29 cellular contexts compared by ENCODE assay signal in genomic region chr2:56460508-56460907, GRCh38.
"Had no signal": no experiment of that assay in that cellular context is flagged by ENCODE, and none has a peak within 500 bp of the region (broad histone marks: within the 10 kb centered on the region; RNA-seq: fewer than 3 reads in every experiment).

No MANE protein-coding gene starts in this region.

- ATAC-seq: stimulated activated effector memory CD8-positive, alpha-beta T cell treated with anti-CD3 and anti-CD28 coated beads, Interleukin-12 subunit alpha, Interleukin-12 subunit beta, amount 100 ng/mL, for 72 hours; stimulated activated memory B cell treated with anti-CD40 and anti-IgM and Interleukin-4, amounts not matched to agents 10 μg/mL and 1 μg/mL and 100 μg/mL, for 72 hours; stimulated activated naive B cell treated with anti-CD40 and anti-IgM and Interleukin-4, amounts not matched to agents 10 μg/mL and 1 μg/mL and 100 μg/mL, for 72 hours; stimulated activated naive CD8-positive, alpha-beta T cell treated with anti-CD3 and anti-CD28 coated beads, Interleukin-15, amount 100 ng/mL, for 72 hours; stimulated activated naive CD8-positive, alpha-beta T cell treated with anti-CD3 and anti-CD28 coated beads, Interleukin-15, Interleukin-2, amounts not matched to agents 100 U/mL and 50 U/mL, for 24 hours; upper lobe of right lung had no signal

- H3K4me3 Mint-ChIP-seq: stimulated activated effector memory CD8-positive, alpha-beta T cell treated with anti-CD3 and anti-CD28 coated beads, Interleukin-12 subunit alpha, Interleukin-12 subunit beta, amount 100 ng/mL, for 72 hours; stimulated activated memory B cell treated with anti-CD40 and anti-IgM and Interleukin-4, amounts not matched to agents 10 μg/mL and 1 μg/mL and 100 μg/mL, for 72 hours; stimulated activated naive B cell treated with anti-CD40 and anti-IgM and Interleukin-4, amounts not matched to agents 10 μg/mL and 1 μg/mL and 100 μg/mL, for 72 hours; stimulated activated naive CD8-positive, alpha-beta T cell treated with anti-CD3 and anti-CD28 coated beads, Interleukin-15, amount 100 ng/mL, for 72 hours; stimulated activated naive CD8-positive, alpha-beta T cell treated with anti-CD3 and anti-CD28 coated beads, Interleukin-15, Interleukin-2, amounts not matched to agents 100 ng/mL and 50 ng/mL, for 24 hours; type B pancreatic cell had no signal

- H3K27ac ChIP-seq: stomach, suprapubic skin, testis, thoracic aorta, thyroid gland, tibial artery, tibial nerve, transverse colon, upper lobe of left lung, upper lobe of right lung, uterus, vagina had no signal

- H3K27ac Mint-ChIP-seq: stimulated activated effector memory CD8-positive, alpha-beta T cell treated with anti-CD3 and anti-CD28 coated beads, Interleukin-12 subunit alpha, Interleukin-12 subunit beta, amount 100 ng/mL, for 72 hours; stimulated activated memory B cell treated with anti-CD40 and anti-IgM and Interleukin-4, amounts not matched to agents 10 μg/mL and 1 μg/mL and 100 μg/mL, for 72 hours; stimulated activated naive B cell treated with anti-CD40 and anti-IgM and Interleukin-4, amounts not matched to agents 10 μg/mL and 1 μg/mL and 100 μg/mL, for 72 hours; stimulated activated naive CD8-positive, alpha-beta T cell treated with anti-CD3 and anti-CD28 coated beads, Interleukin-15, amount 100 ng/mL, for 72 hours; stimulated activated naive CD8-positive, alpha-beta T cell treated with anti-CD3 and anti-CD28 coated beads, Interleukin-15, Interleukin-2, amounts not matched to agents 100 ng/mL and 50 ng/mL, for 24 hours; type B pancreatic cell had no signal

- H3K4me1 ChIP-seq: stomach, suprapubic skin, testis, tibial nerve, transverse colon, upper lobe of left lung, upper lobe of right lung, uterus, vagina had no signal

- H3K36me3 Mint-ChIP-seq: stimulated activated effector memory CD8-positive, alpha-beta T cell treated with anti-CD3 and anti-CD28 coated beads, Interleukin-12 subunit alpha, Interleukin-12 subunit beta, amount 100 ng/mL, for 72 hours; stimulated activated memory B cell treated with anti-CD40 and anti-IgM and Interleukin-4, amounts not matched to agents 10 μg/mL and 1 μg/mL and 100 μg/mL, for 72 hours; stimulated activated naive B cell treated with anti-CD40 and anti-IgM and Interleukin-4, amounts not matched to agents 10 μg/mL and 1 μg/mL and 100 μg/mL, for 72 hours; type B pancreatic cell had no signal

- H3K9me3 ChIP-seq: suprapubic skin, testis, thoracic aorta, thyroid gland, tibial artery, transverse colon, upper lobe of left lung, upper lobe of right lung, uterus, vagina had no signal

- H3K4me1 Mint-ChIP-seq: stimulated activated effector memory CD8-positive, alpha-beta T cell treated with anti-CD3 and anti-CD28 coated beads, Interleukin-12 subunit alpha, Interleukin-12 subunit beta, amount 100 ng/mL, for 72 hours; stimulated activated memory B cell treated with anti-CD40 and anti-IgM and Interleukin-4, amounts not matched to agents 10 μg/mL and 1 μg/mL and 100 μg/mL, for 72 hours; stimulated activated naive B cell treated with anti-CD40 and anti-IgM and Interleukin-4, amounts not matched to agents 10 μg/mL and 1 μg/mL and 100 μg/mL, for 72 hours; stimulated activated naive CD8-positive, alpha-beta T cell treated with anti-CD3 and anti-CD28 coated beads, Interleukin-15, amount 100 ng/mL, for 72 hours had no signal

- FAIRE-seq: urothelium cell line had no signal

- H3K27me3 Mint-ChIP-seq: stimulated activated memory B cell treated with anti-CD40 and anti-IgM and Interleukin-4, amounts not matched to agents 10 μg/mL and 1 μg/mL and 100 μg/mL, for 72 hours; stimulated activated naive B cell treated with anti-CD40 and anti-IgM and Interleukin-4, amounts not matched to agents 10 μg/mL and 1 μg/mL and 100 μg/mL, for 72 hours; stimulated activated naive CD8-positive, alpha-beta T cell treated with anti-CD3 and anti-CD28 coated beads, Interleukin-15, amount 100 ng/mL, for 72 hours; stimulated activated naive CD8-positive, alpha-beta T cell treated with anti-CD3 and anti-CD28 coated beads, Interleukin-15, Interleukin-2, amounts not matched to agents 100 ng/mL and 50 ng/mL, for 24 hours had no signal

- DNase-seq: stimulated activated CD4-positive, alpha-beta T cell treated with anti-CD3 and anti-CD28 coated beads, Interleukin-2, amount 100 ng/mL, for 48 hours; stimulated activated CD4-positive, alpha-beta T cell treated with anti-CD3 and anti-CD28 coated beads, Interleukin-4, amount 100 ng/mL, for 1 hour; stimulated activated CD4-positive, alpha-beta T cell treated with anti-CD3 and anti-CD28 coated beads, Interleukin-4, amount 100 ng/mL, for 24 hours; stimulated activated CD4-positive, alpha-beta T cell treated with anti-CD3 and anti-CD28 coated beads, Interleukin-4, amount 100 ng/mL, for 4 hours; stimulated activated CD8-positive, alpha-beta memory T cell treated with anti-CD3 and anti-CD28 coated beads, Interleukin-4, amount 100 ng/mL, for 48 hours; stimulated activated naive B cell treated with anti-CD40 and anti-IgM and Interleukin-4, amounts not matched to agents 10 μg/mL and 1 μg/mL and 100 μg/mL, for 72 hours; stimulated activated naive CD4-positive, alpha-beta T cell; stimulated activated naive CD4-positive, alpha-beta T cell treated with Interleukin-2 at 50 U/mL for 16 hours; stimulated activated naive CD8-positive, alpha-beta T cell treated with anti-CD3 and anti-CD28 coated beads, Interleukin-15, amount 100 ng/mL, for 72 hours; stimulated activated naive CD8-positive, alpha-beta T cell treated with anti-CD3 and anti-CD28 coated beads, Interleukin-15, Interleukin-2, amounts not matched to agents 100 U/mL and 50 U/mL, for 24 hours; stomach; substantia nigra; testis; thyroid gland; tibial artery; transverse colon; trophoblast cell; upper lobe of left lung; upper lobe of right lung; uterus had no signal

- H3K9me3 Mint-ChIP-seq: type B pancreatic cell had no signal

- H3K4me3 ChIP-seq: stomach, suprapubic skin, testis, thoracic aorta, thyroid gland, tibial artery, tibial nerve, transverse colon, upper lobe of left lung, upper lobe of right lung, uterus, vagina had no signal

- H3K27me3 ChIP-seq: stomach, suprapubic skin, testis, thyroid gland, tibial artery, tibial nerve, transverse colon, upper lobe of left lung, upper lobe of right lung, uterus, vagina had no signal

- H3K36me3 ChIP-seq: stomach, suprapubic skin, thoracic aorta, thyroid gland, tibial artery, tibial nerve, transverse colon, upper lobe of left lung, upper lobe of right lung, uterus, vagina had no signal
